Comparison of ENCODE assay signal across 8 cellular contexts in genomic region chr6:73452107-73452461, GRCh38. TPM values are rescaled to one million over a fixed set of nuclear protein-coding genes. Genes with fewer than 3 reads are reported as not detected.
DNase-seq lines count a peak whose midpoint lies in the region; ATAC-seq and TF ChIP-seq lines count a peak whose summit lies in the region.

Gene CGAS (minus strand): TSS chr6:73452297. CDS start chr6:73452181, 116 bp downstream.

- H3K4me1 Mint-ChIP-seq in activated CD8-positive, alpha-beta T cell treated with anti-CD3 and anti-CD28 coated beads for 36 hours (ENCODE audit: low read depth): peaks cover 18% of the 10 kb centered on the region

- CTCF ChIA-PET in activated CD8-positive, alpha-beta T cell treated with anti-CD3 and anti-CD28 coated beads for 36 hours (lab: Charles Lee): no interaction called here

- peak within 1 kb of the TSS; percentile 91 for H3K27ac Mint-ChIP-seq in activated CD8-positive, alpha-beta T cell treated with anti-CD3 and anti-CD28 coated beads for 36 hours

- H3K9me3 Mint-ChIP-seq in activated CD8-positive, alpha-beta T cell treated with anti-CD3 and anti-CD28 coated beads for 36 hours: no peaks in the 10 kb centered on the region

- H3K36me3 ChIP-seq in ES-I3 (ENCODE audit: insufficient read depth, low read length): no peaks in the 10 kb centered on the region
- H3K36me3 ChIP-seq in MG63: peaks cover 28% of the 10 kb centered on the region
- no peaks in the 10 kb centered on the region for H3K36me3 ChIP-seq in effector memory CD4-positive, alpha-beta T cell (ENCODE audit: control insufficient read depth, insufficient read depth, low read length)
- H3K36me3 ChIP-seq in mesodermal cell (ENCODE audit: control insufficient read depth, insufficient read depth, low read length): no peaks in the 10 kb centered on the region

- intact Hi-C loops in activated CD8-positive, alpha-beta T cell treated with anti-CD3 and anti-CD28 coated beads for 36 hours (cut with micrococcal nuclease): no loop called here

- peak within 1 kb of the TSS; percentile 88 for H3K27ac ChIP-seq in effector memory CD4-positive, alpha-beta T cell (ENCODE audit: insufficient read depth, low read length, poor library complexity, severe bottlenecking)
- no peak within 1 kb of the TSS for H3K27ac ChIP-seq in mesodermal cell (ENCODE audit: low read depth, low read length, severe bottlenecking)

- H3K4me1 ChIP-seq in ES-I3 (ENCODE audit: insufficient read depth, low read length) (no peaks in the 10 kb centered on the region), mesodermal cell (ENCODE audit: control insufficient read depth, insufficient read depth, low read length, poor library complexity, severe bottlenecking) (no peaks in the 10 kb centered on the region)
- H3K4me1 ChIP-seq in effector memory CD4-positive, alpha-beta T cell (ENCODE audit: control insufficient read depth, insufficient read depth, low read length, poor library complexity, severe bottlenecking): peaks cover 3% of the 10 kb centered on the region

- H3K36me3 Mint-ChIP-seq in activated CD8-positive, alpha-beta T cell treated with anti-CD3 and anti-CD28 coated beads for 36 hours (ENCODE audit: low read depth): peaks cover 30% of the 10 kb centered on the region

- H3K27me3 Mint-ChIP-seq in activated CD8-positive, alpha-beta T cell treated with anti-CD3 and anti-CD28 coated beads for 36 hours: no peaks in the 10 kb centered on the region

- no peak for TF ChIP-seq CTCF in activated CD8-positive, alpha-beta T cell treated with anti-CD3 and anti-CD28 coated beads for 36 hours (IDR thresholded peaks at IDR 0.05)

- 34 to 35% methylated on average over 23 of the region's 23 CpGs for WGBS in mesodermal cell (ENCODE audit: insufficient coverage in 2 of 2), 2 experiments

- H3K9me3 ChIP-seq in ES-I3 (ENCODE audit: control insufficient read depth, insufficient read depth, low read length) (no peaks in the 10 kb centered on the region), MG63 (no peaks in the 10 kb centered on the region), mesodermal cell (ENCODE audit: control insufficient read depth, low read length) (no peaks in the 10 kb centered on the region)
- no peaks in the 10 kb centered on the region for H3K9me3 ChIP-seq in effector memory CD4-positive, alpha-beta T cell (ENCODE audit: control insufficient read depth, low read length)

- H3K4me3 ChIP-seq in MG63: peak within 1 kb of the TSS; percentile 70
- peak within 1 kb of the TSS; percentile 92 for H3K4me3 ChIP-seq in effector memory CD4-positive, alpha-beta T cell (ENCODE audit: insufficient read depth, low read depth, low read length, poor library complexity, severe bottlenecking)
- peak within 1 kb of the TSS; percentile 26 for H3K4me3 ChIP-seq in mesodermal cell (ENCODE audit: extremely low read depth, insufficient read depth, low read length, poor library complexity, severe bottlenecking)

- H3K27me3 ChIP-seq in MG63: no peaks in the 10 kb centered on the region
- H3K27me3 ChIP-seq in effector memory CD4-positive, alpha-beta T cell (replicated peaks; ENCODE audit: control insufficient read depth, insufficient read depth, low read length, poor library complexity, severe bottlenecking): no peaks in the 10 kb centered on the region

- peak within 1 kb of the TSS; percentile 94 for H3K9ac ChIP-seq in ES-I3 (ENCODE audit: low read depth, low read length)

- H3K4me3 Mint-ChIP-seq in activated CD8-positive, alpha-beta T cell treated with anti-CD3 and anti-CD28 coated beads for 36 hours: peak within 1 kb of the TSS; percentile 93

- POLR2A ChIA-PET in activated CD8-positive, alpha-beta T cell treated with anti-CD3 and anti-CD28 coated beads for 36 hours (lab: Charles Lee): interaction anchor here (0.5 to 4.1 kb wide), 19 partner anchors 9 to 1832 kb away, joined by 3 to 61 read pairs (median 5); partner anchors contain the start of genes EEF1A1, KCNQ5, MTO1 and SLC17A5

- DNase-seq in MG63: peak; percentile 88
- peak; percentile 86 for DNase-seq in activated CD8-positive, alpha-beta T cell treated with anti-CD3 and anti-CD28 coated beads for 36 hours
- peak; percentile 69 to 76 (median 70) for DNase-seq in effector memory CD4-positive, alpha-beta T cell
- DNase-seq in stimulated activated CD8-positive, alpha-beta memory T cell treated with anti-CD3 and anti-CD28 coated beads, Interleukin-2, amount 100 ng/mL, for 48 hours (ENCODE audit: low read depth in 2 of 2): peak; percentile 75 to 76
- DNase-seq in ACHN: no peak

- ATAC-seq in GM21825 (IDR thresholded peaks at IDR 0.05; ENCODE audit: unreplicated experiment): peak; percentile 79
- ATAC-seq in activated CD8-positive, alpha-beta T cell treated with anti-CD3 and anti-CD28 coated beads for 36 hours: peak; percentile 78

- in situ Hi-C loops in ACHN (cut with HindIII; ENCODE audit: low pct_ligation_motif_present, low pct_unique_long_range_greater_than_20kb, low sequenced_read_pairs): no loop called here

RNA-seq across cellular contexts. Expression of gene CGAS, which starts in this region (rescaled TPM):
- 14.0 and 18.8 TPM in 2 replicates for total RNA-seq in MG63 (2014; rRNA removed; shearing (Covaris generic); ENCODE audit: low replicate concordance)
- 10 to 100 TPM; 21.1 to 23.2 TPM for total RNA-seq in activated CD8-positive, alpha-beta T cell treated with anti-CD3 and anti-CD28 coated beads for 36 hours
- 0.26 TPM for polyA plus RNA-seq in mesodermal cell (2013, experiment 1 of 2)
- polyA plus RNA-seq in mesodermal cell (2013, experiment 2 of 2): 0.51 TPM

Comparison
In these comparisons a context has a peak if more than half of its experiments do, and no peak if none do; other contexts are left out.
1. H3K4me3 ChIP-seq: peak in every context shown above with its lines; median percentile 92 in effector memory CD4-positive, alpha-beta T cell; 70 in MG63; 26 in mesodermal cell.